In genomic region chr1:64246294-64246917, GRCh38 we compare ENCODE assay signal across 8 cellular contexts. TPM values are rescaled to one million over a fixed set of nuclear protein-coding genes. Genes with fewer than 3 reads are reported as not detected.
DNase-seq lines count a peak whose midpoint lies in the region; ATAC-seq and TF ChIP-seq lines count a peak whose summit lies in the region.

No MANE protein-coding gene starts in this region.

- H3K36me3 ChIP-seq in colonic mucosa = no peaks in the 10 kb centered on the region
- H3K36me3 ChIP-seq in mucosa of descending colon (ENCODE audit: low read depth) = no peaks in the 10 kb centered on the region

- TF ChIP-seq CTCF in GM20000 (IDR thresholded peaks at IDR 0.05; ENCODE audit: extremely low read depth, missing control alignments) = peak; percentile 43
- TF ChIP-seq CTCF in colonic mucosa (IDR thresholded peaks at IDR 0.05) = peak; percentile 80
- TF ChIP-seq CTCF in mucosa of descending colon (IDR thresholded peaks at IDR 0.05) = peak; percentile 46

- no peaks in the 10 kb centered on the region for H3K27me3 ChIP-seq in colonic mucosa

- no peak overlapping the region for H3K9ac ChIP-seq in colonic mucosa (ENCODE audit: low read depth in 2 of 2, low read length in 2 of 2)

- ATAC-seq in mucosa of descending colon (no peak), GM18517 (IDR thresholded peaks at IDR 0.05; ENCODE audit: unreplicated experiment) (no peak), HG02571 (IDR thresholded peaks at IDR 0.05; ENCODE audit: unreplicated experiment) (no peak)

- no peak overlapping the region for H3K27ac ChIP-seq in colonic mucosa

- H3K9me3 ChIP-seq in colonic mucosa = no peaks in the 10 kb centered on the region
- no peaks in the 10 kb centered on the region for H3K9me3 ChIP-seq in mucosa of descending colon

- peak; percentile 53 for DNase-seq in AG08395 (ENCODE audit: low spot score)
- DNase-seq in GM20000 (ENCODE audit: low spot score) = peak; percentile 25
- DNase-seq in NCI-H774 (lab: John Stamatoyannopoulos, UW) = peak; percentile 49
- no peak for DNase-seq in colonic mucosa
- DNase-seq in mucosa of descending colon = no peak
- no peak for DNase-seq in COR-L47 (lab: John Stamatoyannopoulos, UW)

- intact Hi-C loops in colonic mucosa (cut with DNase I) (loop anchor here (2.0 to 10.0 kb wide), 4 partner anchors 112 to 672 kb away; no protein-coding TSS in a partner anchor), mucosa of descending colon (cut with DNase I, micrococcal nuclease) (loop anchor here (10.0 kb wide), 2 partner anchors 572 to 632 kb away; no protein-coding TSS in a partner anchor)

- H3K4me3 ChIP-seq in colonic mucosa (no peak overlapping the region), mucosa of descending colon (no peak overlapping the region)

- H3K4me1 ChIP-seq in colonic mucosa (no peaks in the 10 kb centered on the region), mucosa of descending colon (ENCODE audit: low read depth) (no peaks in the 10 kb centered on the region)

RNA-seq across cellular contexts. Expression of gene UBE2U, which starts 43.0 kb away (rescaled TPM):
- total RNA-seq in colonic mucosa (not detected), mucosa of descending colon (not detected)

Comparison
In these comparisons a context has a peak if more than half of its experiments do, and no peak if none do; other contexts are left out.
1. DNase-seq: peak in AG08395 (single experiment), GM20000 (single experiment) and NCI-H774 (single experiment); none in colonic mucosa (single experiment), mucosa of descending colon (0 of 3) and COR-L47 (single experiment).
2. Peak in every context shown above with its lines, with median percentiles within 50 percentile points of each other: CTCF ChIP-seq.